ENCODE assay signal across 9 cellular contexts in the genomic region with DNA sequence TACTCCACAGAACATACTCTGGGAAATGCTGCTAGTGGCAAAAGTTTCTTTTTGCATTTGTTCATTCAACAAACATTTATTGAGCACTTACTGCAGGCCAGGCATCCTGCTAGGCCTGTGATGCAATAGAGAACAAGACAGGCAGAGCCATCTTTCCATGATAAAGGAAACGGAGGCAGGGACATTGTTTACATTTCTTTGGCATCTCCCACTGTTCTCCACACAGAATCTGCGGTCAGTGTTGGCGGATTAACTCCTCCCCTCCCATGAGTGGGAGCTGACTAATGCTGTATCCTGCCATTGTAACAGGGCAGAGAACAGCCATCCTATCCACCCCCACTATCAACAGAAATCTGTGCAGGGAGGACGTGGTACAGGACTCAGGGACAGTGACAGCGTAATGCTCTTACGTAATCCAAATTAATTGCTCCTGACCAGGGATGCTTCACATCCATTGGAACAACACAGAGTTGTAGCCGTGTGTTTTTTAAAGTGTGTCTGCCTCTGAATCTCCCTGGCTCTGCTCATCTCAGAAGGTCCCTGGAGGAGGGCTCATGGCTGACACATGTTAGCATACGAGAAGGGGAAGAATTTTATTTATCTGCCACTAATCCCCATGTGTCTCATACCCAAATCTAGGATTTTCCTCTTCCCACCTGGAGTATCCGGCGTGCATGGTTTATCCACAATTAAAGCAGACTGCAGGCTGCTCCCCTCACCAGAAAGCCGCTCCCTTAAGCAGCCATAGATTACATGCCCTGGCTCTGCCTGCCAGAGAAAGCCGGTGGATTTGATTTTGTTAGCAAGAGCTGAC. TPM values are rescaled to one million over a fixed set of nuclear protein-coding genes. Genes with fewer than 3 reads are reported as not detected.
DNase-seq lines count a peak whose midpoint lies in the region; ATAC-seq and TF ChIP-seq lines count a peak whose summit lies in the region.
"Had no signal": no experiment of that assay in that cellular context is flagged by ENCODE, and none has a peak within 500 bp of the region (broad histone marks: within the 10 kb centered on the region; RNA-seq: fewer than 3 reads in every experiment).

No MANE protein-coding gene starts in this region.

- ATAC-seq in GM21528 (IDR thresholded peaks at IDR 0.05; ENCODE audit: low FRiP score, unreplicated experiment): no peak

- DNase-seq in activated CD8-positive, alpha-beta memory T cell treated with anti-CD3 and anti-CD28 coated beads, Interleukin-2, amount 50 U/mL, for 48 hours: peak; percentile 3
- no peak for DNase-seq in activated CD8-positive, alpha-beta memory T cell treated with anti-CD3 and anti-CD28 coated beads, Interleukin-2, amount 50 U/mL, for 4 hours
- DNase-seq in SW 1271 (lab: John Stamatoyannopoulos, UW) (peak; percentile 82 to 94), glomerular visceral epithelial cell (ENCODE audit: extremely low spot score) (peak; percentile 90), NCI-H510A treated with DMSO at 0.1 percent for 48 hours (lab: John Stamatoyannopoulos, UW) (no peak), GM10248 (ENCODE audit: extremely low spot score) (no peak)

- CTCF ChIA-PET in GM10248 (lab: Yijun Ruan, JAX): interaction anchor here (1.8 to 7.6 kb wide), 2 partner anchors 9 to 14 kb away, joined by 6 to 43 read pairs; no protein-coding TSS in a partner anchor

- H3K27ac ChIP-seq in temporal lobe (ENCODE audit: low read depth, low read length): peak overlapping the region; percentile 10
- H3K27ac ChIP-seq: BLaER1 treated with 17β-estradiol and CSF1 and Interleukin-3, amounts not matched to agents 10 nM and 100 nM had no signal

- POLR2A ChIA-PET in GM10248 (lab: Yijun Ruan, JAX): no interaction called here

- TF ChIP-seq CTCF in GM10248 (IDR thresholded peaks at IDR 0.05; ENCODE audit: control extremely low read depth, extremely low read depth, low read depth, missing control alignments): no peak

RNA-seq across cellular contexts. Expression of gene STEAP3, which starts 32.3 kb away (rescaled TPM):
- total RNA-seq in temporal lobe: under 0.01 TPM

Comparison
In these comparisons a context has a peak if more than half of its experiments do, and no peak if none do; other contexts are left out.
1. DNase-seq: peak in activated CD8-positive, alpha-beta memory T cell treated with anti-CD3 and anti-CD28 coated beads, Interleukin-2, amount 50 U/mL, for 48 hours (single experiment), SW 1271 (2 of 2) and glomerular visceral epithelial cell (single experiment); none in activated CD8-positive, alpha-beta memory T cell treated with anti-CD3 and anti-CD28 coated beads, Interleukin-2, amount 50 U/mL, for 4 hours (single experiment), NCI-H510A treated with DMSO at 0.1 percent for 48 hours (single experiment) and GM10248 (single experiment).